In genomic region chr6:169454872-169455204, GRCh38 we compare ENCODE assay signal across 21 cellular contexts.
"Had no signal": no experiment of that assay in that cellular context is flagged by ENCODE, and none has a peak within 500 bp of the region (broad histone marks: within the 10 kb centered on the region; RNA-seq: fewer than 3 reads in every experiment).

No MANE protein-coding gene starts in this region.

- H3K4me3 ChIP-seq: coronary artery, lung, prostate gland, right atrium auricular region, thoracic aorta, upper lobe of right lung had no signal

- FAIRE-seq: endometrium, frontal cortex, small intestine had no signal

- H3K36me3 Mint-ChIP-seq: activated naive CD8-positive, alpha-beta T cell treated with anti-CD3 and anti-CD28 coated beads, Interleukin-2, amount 10 ng/mL, durations not matched to agents 7 days and 5 days; stimulated activated effector memory CD8-positive, alpha-beta T cell treated with anti-CD3 and anti-CD28 coated beads, Interleukin-12 subunit alpha, Interleukin-12 subunit beta, amount 100 ng/mL, for 72 hours had no signal

- H3K27me3 Mint-ChIP-seq: activated CD4-positive, alpha-beta memory T cell treated with anti-CD3 and anti-CD28 coated beads, Interleukin-2, amount 10 ng/mL, durations not matched to agents 7 days and 5 days had no signal

- H3K27me3 ChIP-seq: right atrium auricular region, upper lobe of right lung had no signal

- H3K4me3 Mint-ChIP-seq: activated CD4-positive, alpha-beta memory T cell treated with anti-CD3 and anti-CD28 coated beads, Interleukin-2, amount 10 ng/mL, durations not matched to agents 7 days and 5 days; activated naive CD8-positive, alpha-beta T cell treated with anti-CD3 and anti-CD28 coated beads, Interleukin-2, amount 10 ng/mL, durations not matched to agents 7 days and 5 days; stimulated activated effector memory CD8-positive, alpha-beta T cell treated with anti-CD3 and anti-CD28 coated beads, Interleukin-12 subunit alpha, Interleukin-12 subunit beta, amount 100 ng/mL, for 72 hours; T-helper 2 cell treated with Interferon-gamma antibody and Interleukin-4, amounts not matched to agents 5 μg/mL and 100 μg/mL, for 36 hours had no signal

- H3K9me3 Mint-ChIP-seq: activated T-helper 2 cell treated with anti-CD3 and anti-CD28 coated beads, Interferon-gamma antibody, Interleukin-2, Interleukin-4, amounts not matched to agents 10 μg/mL and 5 μg/mL and 100 μg/mL, durations not matched to agents 14 hours and 24 hours and 36 hours; stimulated activated effector memory CD8-positive, alpha-beta T cell treated with anti-CD3 and anti-CD28 coated beads, Interleukin-12 subunit alpha, Interleukin-12 subunit beta, amount 100 ng/mL, for 72 hours; T-helper 2 cell treated with Interferon-gamma antibody and Interleukin-4, amounts not matched to agents 5 μg/mL and 100 μg/mL, for 36 hours had no signal

- H3K4me1 ChIP-seq: prostate gland, upper lobe of right lung had no signal

- H3K4me1 Mint-ChIP-seq: activated CD4-positive, alpha-beta memory T cell treated with anti-CD3 and anti-CD28 coated beads, Interleukin-2, amount 10 ng/mL, durations not matched to agents 7 days and 5 days; activated naive CD8-positive, alpha-beta T cell treated with anti-CD3 and anti-CD28 coated beads, Interleukin-2, amount 10 ng/mL, durations not matched to agents 7 days and 5 days; stimulated activated effector memory CD8-positive, alpha-beta T cell treated with anti-CD3 and anti-CD28 coated beads, Interleukin-12 subunit alpha, Interleukin-12 subunit beta, amount 100 ng/mL, for 72 hours had no signal

- H3K27ac ChIP-seq: coronary artery, prostate gland, right atrium auricular region, thoracic aorta had no signal

- H3K27ac Mint-ChIP-seq: activated CD4-positive, alpha-beta memory T cell treated with anti-CD3 and anti-CD28 coated beads, Interleukin-2, amount 10 ng/mL, durations not matched to agents 7 days and 5 days; activated naive CD8-positive, alpha-beta T cell treated with anti-CD3 and anti-CD28 coated beads, Interleukin-2, amount 10 ng/mL, durations not matched to agents 7 days and 5 days; activated T-helper 2 cell treated with anti-CD3 and anti-CD28 coated beads, Interferon-gamma antibody, Interleukin-2, Interleukin-4, amounts not matched to agents 10 μg/mL and 5 μg/mL and 100 μg/mL, durations not matched to agents 14 hours and 24 hours and 36 hours; stimulated activated effector memory CD8-positive, alpha-beta T cell treated with anti-CD3 and anti-CD28 coated beads, Interleukin-12 subunit alpha, Interleukin-12 subunit beta, amount 100 ng/mL, for 72 hours; T-helper 2 cell treated with Interferon-gamma antibody and Interleukin-4, amounts not matched to agents 5 μg/mL and 100 μg/mL, for 36 hours had no signal

- H3K9me3 ChIP-seq: prostate gland, thoracic aorta, upper lobe of right lung had no signal

- ATAC-seq: stimulated activated effector memory CD8-positive, alpha-beta T cell treated with anti-CD3 and anti-CD28 coated beads, Interleukin-12 subunit alpha, Interleukin-12 subunit beta, amount 100 ng/mL, for 72 hours had no signal

- H3K36me3 ChIP-seq: prostate gland, right atrium auricular region, thoracic aorta, upper lobe of right lung had no signal

- DNase-seq: activated CD4-positive, alpha-beta memory T cell treated with anti-CD3 and anti-CD28 coated beads, Interleukin-2, amount 10 ng/mL, durations not matched to agents 7 days and 5 days; activated CD4-positive, alpha-beta T cell treated with anti-CD3 and anti-CD28 coated beads for 48 hours; activated CD4-positive, CD25-positive, alpha-beta regulatory T cell; activated naive CD4-positive, alpha-beta T cell treated with Interleukin-2 at 50 U/mL for 16 hours; activated naive CD8-positive, alpha-beta T cell treated with anti-CD3 and anti-CD28 coated beads, Interleukin-2, amount 10 ng/mL, durations not matched to agents 7 days and 5 days; activated T-cell treated with anti-CD3 and anti-CD28 coated beads, Interleukin-2, amount 50 U/mL, for 1 hour; amygdala; midbrain; stimulated activated CD4-positive, alpha-beta T cell treated with anti-CD3 and anti-CD28 coated beads, Interleukin-4, amount 100 ng/mL, for 24 hours; upper lobe of right lung had no signal
